In genomic region chr10:68406815-68407585, GRCh38 we compare ENCODE assay signal across 1 cellular context.
TF ChIP-seq lines count a peak whose summit lies in the region.

RUFY2 (minus strand) TSS chr10:68407277; CDS start chr10:68407189, 88 bp downstream.

TF ChIP-seq in K562, 482 proteins besides CTCF, POLR2A, EP300 and RAD21 (continued from another document and continues in another):
- TF ChIP-seq TFE3 (CRISPR knock-in tag; IDR thresholded peaks at IDR 0.05) (no peak), SRSF1 (IDR thresholded peaks at IDR 0.05; ENCODE audit: low read depth, low read length) (0 out of 2 replicates have a peak, but pooled peaks have one; percentile 13), MAZ (CRISPR knock-in tag; conservative IDR thresholded peaks at IDR 0.05 in 1 of 2, IDR thresholded peaks at IDR 0.05 in 1 of 2) (peak; percentile 82 to 95), NR2F6 (CRISPR knock-in tag; IDR thresholded peaks at IDR 0.05) (no peak), FOXP1 (CRISPR knock-in tag; IDR thresholded peaks at IDR 0.05) (peak; percentile 67; the same call in 1 of the 2 replicates), ZBTB7A (IDR thresholded peaks at IDR 0.05; ENCODE audit: borderline replicate concordance, control insufficient read depth, low read depth, low read length) (peak; percentile 99), HLTF (IDR thresholded peaks at IDR 0.05) (no peak), ZNF785 (CRISPR knock-in tag; IDR thresholded peaks at IDR 0.05) (no peak), EZH2 (IDR thresholded peaks at IDR 0.05; ENCODE audit: borderline replicate concordance, low read depth, low read length) (no peak), CHD1 (IDR thresholded peaks at IDR 0.05; ENCODE audit: low read length) (peak; percentile 81), ZBTB17 (CRISPR knock-in tag; IDR thresholded peaks at IDR 0.05) (peak; percentile 71; the same call in 1 of the 2 replicates), TOE1 (IDR thresholded peaks at IDR 0.05; ENCODE audit: borderline replicate concordance) (no peak), TOE1 (CRISPR knock-in tag; IDR thresholded peaks at IDR 0.05; ENCODE audit: borderline replicate concordance, low read depth) (0 out of 2 replicates have a peak, but pooled peaks have one; percentile 8), TAF15 (IDR thresholded peaks at IDR 0.05; ENCODE audit: low read depth, low read length) (no peak), E4F1 (CRISPR knock-in tag; IDR thresholded peaks at IDR 0.05; ENCODE audit: borderline replicate concordance) (no peak), ID3 (CRISPR knock-in tag; IDR thresholded peaks at IDR 0.05) (no peak), ID3 (tag; IDR thresholded peaks at IDR 0.05) (peak; percentile 59), SIN3A (IDR thresholded peaks at IDR 0.05; ENCODE audit: borderline replicate concordance in 2 of 2, control insufficient read depth in 1 of 2, low read depth in 2 of 2, low read length in 2 of 2) (peak; percentile 60 to 86; a peak in 2 of 4 replicates), ZNF655 (CRISPR knock-in tag; IDR thresholded peaks at IDR 0.05) (no peak), CEBPG (CRISPR knock-in tag; IDR thresholded peaks at IDR 0.05) (peak; percentile 32; the same call in 1 of the 2 replicates), CEBPG (tag; conservative IDR thresholded peaks at IDR 0.05 in 1 of 2, IDR thresholded peaks at IDR 0.05 in 1 of 2) (no peak), ZBED1 (IDR thresholded peaks at IDR 0.05) (no peak), ZBTB9 (CRISPR knock-in tag; IDR thresholded peaks at IDR 0.05) (peak; percentile 54; the same call in 1 of the 2 replicates), SIX5 (IDR thresholded peaks at IDR 0.05; ENCODE audit: borderline replicate concordance in 1 of 2, insufficient read depth in 1 of 2, low read depth in 1 of 2, low read length in 2 of 2) (no peak), ZNF274 (IDR thresholded peaks at IDR 0.05; ENCODE audit: borderline replicate concordance, low read depth, low read length) (no peak), ETV5 (CRISPR knock-in tag; IDR thresholded peaks at IDR 0.05; ENCODE audit: low read depth) (peak; percentile 55; the same call in 1 of the 2 replicates), PHF20 (IDR thresholded peaks at IDR 0.05; ENCODE audit: partially characterized antibody) (peak; percentile 81), YBX1 (IDR thresholded peaks at IDR 0.05) (no peak), ZNF830 (CRISPR knock-in tag; IDR thresholded peaks at IDR 0.05) (no peak), MITF (IDR thresholded peaks at IDR 0.05) (no peak), MXI1 (IDR thresholded peaks at IDR 0.05; ENCODE audit: low read depth, low read length) (0 out of 2 replicates have a peak, but pooled peaks have one; percentile 52), ELF4 (CRISPR knock-in tag; IDR thresholded peaks at IDR 0.05) (no peak), HINFP (tag; conservative IDR thresholded peaks at IDR 0.05; ENCODE audit: low read depth) (0 out of 2 replicates have a peak, but pooled peaks have one; percentile 16), GTF2A2 (tag; IDR thresholded peaks at IDR 0.05) (no peak), ZNF175 (CRISPR knock-in tag; IDR thresholded peaks at IDR 0.05; ENCODE audit: low read depth) (no peak), NRF1 (conservative IDR thresholded peaks at IDR 0.05 in 1 of 2, IDR thresholded peaks at IDR 0.05 in 1 of 2) (peak; percentile 71 to 75), KAT7 (CRISPR knock-in tag; IDR thresholded peaks at IDR 0.05; ENCODE audit: borderline replicate concordance) (peak; percentile 94; the same call in 1 of the 2 replicates), ZNF280A (IDR thresholded peaks at IDR 0.05; ENCODE audit: low read depth, partially characterized antibody) (no peak), TAF1 (IDR thresholded peaks at IDR 0.05; ENCODE audit: control insufficient read depth, extremely low read depth, insufficient read depth, low read length, severe bottlenecking) (peak; percentile 79), ETV6 (IDR thresholded peaks at IDR 0.05; ENCODE audit: borderline replicate concordance in 1 of 2, low read depth in 2 of 2, low read length in 1 of 2) (no peak; a peak in 1 of 4 replicates), ETV6 (CRISPR knock-in tag; IDR thresholded peaks at IDR 0.05; ENCODE audit: borderline replicate concordance) (no peak), U2AF1 (optimal IDR thresholded peaks at IDR 0.05; ENCODE audit: low read depth, low read length) (peak; percentile 17), NFIC (IDR thresholded peaks at IDR 0.05) (0 out of 2 replicates have a peak, but pooled peaks have one; percentile 10), CBX2 (IDR thresholded peaks at IDR 0.05; ENCODE audit: insufficient read depth, low read length, poor library complexity, severe bottlenecking) (no peak), MTF1 (CRISPR knock-in tag; IDR thresholded peaks at IDR 0.05; ENCODE audit: borderline replicate concordance) (no peak), TFAP4 (CRISPR knock-in tag; IDR thresholded peaks at IDR 0.05; ENCODE audit: borderline replicate concordance) (peak; percentile 31), NR2C2 (CRISPR knock-in tag; IDR thresholded peaks at IDR 0.05) (peak; percentile 51; the same call in 1 of the 2 replicates), NR2C2 (tag; IDR thresholded peaks at IDR 0.05) (peak; percentile 66), SOX6 (IDR thresholded peaks at IDR 0.05) (peak; percentile 55; the same call in 1 of the 2 replicates)
